In genomic region chr20:56359212-56360132, GRCh38 we compare ENCODE assay signal across 1 cellular context.
A peak's percentile ranks its signal among the peaks of the same experiment; 100 is the strongest.
TF ChIP-seq lines count a peak whose summit lies in the region.

No MANE protein-coding gene starts in this region.

TF ChIP-seq in K562, 482 proteins besides CTCF, POLR2A, EP300 and RAD21 (continued from another document and continues in another):
- TF ChIP-seq ZBTB9 (CRISPR knock-in tag; IDR thresholded peaks at IDR 0.05): no peak
- no peak for TF ChIP-seq TFAM (CRISPR knock-in tag; conservative IDR thresholded peaks at IDR 0.05)
- no peak for TF ChIP-seq PBX2 (CRISPR knock-in tag; IDR thresholded peaks at IDR 0.05; ENCODE audit: low read depth)
- no peak for TF ChIP-seq PBX2 (tag; conservative IDR thresholded peaks at IDR 0.05; ENCODE audit: low read depth)
- TF ChIP-seq ZNF766 (CRISPR knock-in tag; conservative IDR thresholded peaks at IDR 0.05): 0 out of 2 replicates have a peak, but pooled peaks have one; percentile 4
- TF ChIP-seq CUX1 (CRISPR knock-in tag; IDR thresholded peaks at IDR 0.05): no peak
- no peak for TF ChIP-seq THRB (CRISPR knock-in tag; conservative IDR thresholded peaks at IDR 0.05)
- no peak for TF ChIP-seq BRF1 (IDR thresholded peaks at IDR 0.05; ENCODE audit: borderline replicate concordance, extremely low read depth, insufficient read length)
- no peak for TF ChIP-seq ATF1 (CRISPR knock-in tag; IDR thresholded peaks at IDR 0.05)
- no peak; the same call in 1 of the 2 replicates for TF ChIP-seq ATF1 (tag; IDR thresholded peaks at IDR 0.05)
- TF ChIP-seq AFF1 (IDR thresholded peaks at IDR 0.05; ENCODE audit: low read depth in 1 of 2, partially characterized antibody in 2 of 2): no peak
- TF ChIP-seq SPI1 (IDR thresholded peaks at IDR 0.05; ENCODE audit: borderline replicate concordance, low read depth, low read length): no peak
- TF ChIP-seq RHOXF2B (CRISPR knock-in tag; conservative IDR thresholded peaks at IDR 0.05): no peak
- TF ChIP-seq NR4A1 (CRISPR knock-in tag; IDR thresholded peaks at IDR 0.05): no peak
- 0 out of 2 replicates have a peak, but pooled peaks have one; percentile 21 for TF ChIP-seq NR4A1 (tag; IDR thresholded peaks at IDR 0.05)
- no peak for TF ChIP-seq ZNF57 (CRISPR knock-in tag; IDR thresholded peaks at IDR 0.05)
- TF ChIP-seq POLR3G (IDR thresholded peaks at IDR 0.05; ENCODE audit: extremely low read depth, insufficient read length, insufficient replicate concordance): no peak
- TF ChIP-seq ZMIZ1 (IDR thresholded peaks at IDR 0.05; ENCODE audit: low read depth in 2 of 2, low read length in 2 of 2): no peak
- TF ChIP-seq TAF9B (IDR thresholded peaks at IDR 0.05; ENCODE audit: partially characterized antibody): no peak
- TF ChIP-seq FOXO4 (CRISPR knock-in tag; IDR thresholded peaks at IDR 0.05): no peak
- TF ChIP-seq CHD1 (IDR thresholded peaks at IDR 0.05; ENCODE audit: low read length): peak; percentile 87
- no peak for TF ChIP-seq SLC30A9 (CRISPR knock-in tag; IDR thresholded peaks at IDR 0.05)
- no peak for TF ChIP-seq NFXL1 (CRISPR knock-in tag; IDR thresholded peaks at IDR 0.05)
- TF ChIP-seq ZNF324 (CRISPR knock-in tag; IDR thresholded peaks at IDR 0.05): no peak
- no peak for TF ChIP-seq TEAD4 (IDR thresholded peaks at IDR 0.05; ENCODE audit: low read length)
- TF ChIP-seq TEAD4 (CRISPR knock-in tag; IDR thresholded peaks at IDR 0.05; ENCODE audit: borderline replicate concordance): no peak
- TF ChIP-seq ZNF165 (CRISPR knock-in tag; IDR thresholded peaks at IDR 0.05; ENCODE audit: borderline replicate concordance): 0 out of 2 replicates have a peak, but pooled peaks have one; percentile 20
- no peak for TF ChIP-seq TCF15 (CRISPR knock-in tag; IDR thresholded peaks at IDR 0.05)
- TF ChIP-seq NKRF (IDR thresholded peaks at IDR 0.05; ENCODE audit: borderline replicate concordance): peak; percentile 35; the same call in 1 of the 2 replicates
- no peak for TF ChIP-seq ZBED1 (IDR thresholded peaks at IDR 0.05)
- peak; percentile 75 for TF ChIP-seq RBBP5 (IDR thresholded peaks at IDR 0.05; ENCODE audit: borderline replicate concordance, insufficient read depth, low read length, poor library complexity, severe bottlenecking)
- TF ChIP-seq ZBTB7A (IDR thresholded peaks at IDR 0.05; ENCODE audit: borderline replicate concordance, control insufficient read depth, low read depth, low read length): peak; percentile 2; the same call in 1 of the 2 replicates
